In genomic region chr3:147369671-147370123, GRCh38 we compare ENCODE assay signal across 1 cellular context.
TF ChIP-seq lines count a peak whose summit lies in the region.

No MANE protein-coding gene starts in this region.

TF ChIP-seq in endothelial cell of umbilical vein, 7 proteins besides CTCF, POLR2A, EP300 and RAD21 (continued from another document):
- peak; percentile 94 for TF ChIP-seq EZH2 (IDR thresholded peaks at IDR 0.05; ENCODE audit: borderline replicate concordance, low read depth, low read length, severe bottlenecking)
